Comparison of ENCODE assay signal across 8 cellular contexts in the genomic region with DNA sequence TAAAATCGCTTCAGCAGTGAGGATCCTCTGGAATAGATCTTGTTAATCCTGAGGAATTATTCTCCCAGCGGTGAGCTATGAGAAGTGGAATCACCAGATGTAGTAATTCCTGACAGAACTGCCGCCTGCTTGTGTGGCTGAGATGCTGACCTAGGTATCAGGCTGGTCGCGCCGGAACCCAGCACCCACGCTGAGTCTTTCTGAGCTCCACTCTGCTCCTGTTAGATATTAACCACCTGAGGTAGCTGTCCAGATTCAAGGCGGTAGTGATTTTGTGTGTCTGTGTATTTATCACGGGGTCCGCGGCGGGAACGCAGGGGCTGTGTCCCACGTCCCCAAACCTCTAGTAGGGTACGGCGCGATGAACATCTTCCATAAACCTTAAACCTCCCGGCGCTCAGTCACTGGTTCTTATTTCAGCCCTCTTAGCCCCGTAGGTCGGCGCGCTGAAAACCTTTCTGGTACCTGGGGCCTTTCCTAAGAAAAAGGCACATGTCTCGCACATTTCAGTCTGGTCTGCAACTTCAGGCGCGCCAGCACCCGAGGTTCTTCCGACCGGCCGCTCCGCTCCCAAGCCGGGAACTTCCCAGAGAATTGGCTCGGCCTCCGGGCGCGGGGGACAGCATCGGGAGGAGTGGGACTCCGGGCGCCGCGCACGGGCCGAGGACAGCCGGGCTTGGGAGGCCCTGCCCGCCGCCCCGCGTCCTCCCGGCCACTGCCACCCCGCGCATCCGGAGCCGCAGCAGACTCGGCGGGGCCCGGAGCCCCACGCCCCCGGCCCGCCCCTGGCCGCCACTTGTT. TPM values are rescaled to one million over a fixed set of nuclear protein-coding genes. Genes with fewer than 3 reads are reported as not detected.
DNase-seq lines count a peak whose midpoint lies in the region; ATAC-seq and TF ChIP-seq lines count a peak whose summit lies in the region.

No MANE protein-coding gene starts in this region.

- H3K4me1 ChIP-seq in effector memory CD4-positive, alpha-beta T cell (ENCODE audit: control insufficient read depth, insufficient read depth, low read length, poor library complexity, severe bottlenecking): peaks cover 35% of the 10 kb centered on the region
- H3K4me1 ChIP-seq in muscle layer of duodenum (ENCODE audit: control insufficient read depth in 1 of 2, insufficient read depth in 2 of 2, low read length in 2 of 2): peaks cover 33 to 47% of the 10 kb centered on the region in 2 donors
- H3K4me1 ChIP-seq in aorta (ENCODE audit: control insufficient read depth in 1 of 2, insufficient read depth in 2 of 2, low read length in 2 of 2): no peaks in the 10 kb centered on the region

- no peaks in the 10 kb centered on the region for H3K9me3 ChIP-seq in effector memory CD4-positive, alpha-beta T cell (ENCODE audit: control insufficient read depth, low read length)
- no peaks in the 10 kb centered on the region for H3K9me3 ChIP-seq in muscle layer of duodenum (ENCODE audit: control insufficient read depth in 1 of 2, low read length in 2 of 2)
- H3K9me3 ChIP-seq in aorta (ENCODE audit: control insufficient read depth, low read length): no peaks in the 10 kb centered on the region

- peaks cover 5% of the 10 kb centered on the region for H3K36me3 ChIP-seq in effector memory CD4-positive, alpha-beta T cell (ENCODE audit: control insufficient read depth, insufficient read depth, low read length)
- H3K36me3 ChIP-seq in muscle layer of duodenum (ENCODE audit: control insufficient read depth in 1 of 2, insufficient read depth in 2 of 2, low read length in 2 of 2) (peaks cover 4 to 8% of the 10 kb centered on the region in 2 donors), aorta (ENCODE audit: control insufficient read depth in 1 of 2, insufficient read depth in 2 of 2, low read length in 1 of 2) (no peaks in the 10 kb centered on the region)

- H3K4me3 ChIP-seq in AG09309 (ENCODE audit: control insufficient read depth, low read depth, low read length) (peak overlapping the region; percentile 56), muscle layer of duodenum (ENCODE audit: low read depth in 1 of 2, low read length in 2 of 2) (peak overlapping the region; percentile 64 to 74), aorta (ENCODE audit: low read length in 2 of 2) (peak overlapping the region; percentile 66 to 94)
- peak overlapping the region; percentile 74 for H3K4me3 ChIP-seq in effector memory CD4-positive, alpha-beta T cell (ENCODE audit: insufficient read depth, low read depth, low read length, poor library complexity, severe bottlenecking)

- H3K27ac ChIP-seq in effector memory CD4-positive, alpha-beta T cell (ENCODE audit: insufficient read depth, low read length, poor library complexity, severe bottlenecking): peak overlapping the region; percentile 72
- H3K27ac ChIP-seq in muscle layer of duodenum (ENCODE audit: low read length): peak overlapping the region; percentile 60
- peak overlapping the region in 1 of 2 donors; percentile 11 for H3K27ac ChIP-seq in aorta (ENCODE audit: low read depth in 1 of 2, low read length in 2 of 2)

- intact Hi-C loops in aorta (cut with DNase I): loop anchor here in 1 of 2 donors (5.0 kb wide), 1 partner anchor 42 kb away; the partner anchor contains the start of gene ANKRD39

- TF ChIP-seq CTCF in AG09309 (IDR thresholded peaks at IDR 0.05; ENCODE audit: control insufficient read depth, insufficient read depth, low read depth, low read length, missing control alignments): no peak

- DNase-seq in AG09309 (ENCODE audit: low read depth) (peak; percentile 16), GM03348 (ENCODE audit: low spot score) (peak; percentile 52), aorta (no peak)
- DNase-seq in effector memory CD4-positive, alpha-beta T cell: peak in 1 of 3 donors; percentile 8

- H3K27me3 ChIP-seq in effector memory CD4-positive, alpha-beta T cell (replicated peaks; ENCODE audit: control insufficient read depth, insufficient read depth, low read length, poor library complexity, severe bottlenecking): no peaks in the 10 kb centered on the region
- H3K27me3 ChIP-seq in muscle layer of duodenum (ENCODE audit: low read depth, low read length) (no peaks in the 10 kb centered on the region), aorta (ENCODE audit: control insufficient read depth in 1 of 2, insufficient read depth in 2 of 2, low read length in 1 of 2) (no peaks in the 10 kb centered on the region)

- ATAC-seq in HG03442 (IDR thresholded peaks at IDR 0.05; ENCODE audit: unreplicated experiment) (peak; percentile 2), SK-N-SH treated with all-trans-retinoic acid at 6 μM for 48 hours (peak; percentile 12), aorta (ENCODE audit: low FRiP score) (peak; percentile 0), GM19328 (IDR thresholded peaks at IDR 0.05; ENCODE audit: unreplicated experiment) (no peak)

- WGBS in aorta, 2 donors: 2% methylated on average over 40 to 60 of the region's 60 CpGs

TF ChIP-seq in SK-N-SH treated with all-trans-retinoic acid at 6 μM for 48 hours, 23 proteins besides CTCF, POLR2A, EP300 and RAD21 (continues in another document):
- no peak for TF ChIP-seq ESRRG (CRISPR knock-in tag; IDR thresholded peaks at IDR 0.05)
- TF ChIP-seq GLIS3 (CRISPR knock-in tag; IDR thresholded peaks at IDR 0.05): no peak
- no peak for TF ChIP-seq ZNF8 (CRISPR knock-in tag; IDR thresholded peaks at IDR 0.05)
- TF ChIP-seq CSRNP3 (CRISPR knock-in tag; IDR thresholded peaks at IDR 0.05): no peak
- no peak for TF ChIP-seq ARNTL (CRISPR knock-in tag; IDR thresholded peaks at IDR 0.05; ENCODE audit: borderline replicate concordance, low read depth)
- TF ChIP-seq TOX (CRISPR knock-in tag; IDR thresholded peaks at IDR 0.05; ENCODE audit: borderline replicate concordance): no peak
- no peak for TF ChIP-seq CSDC2 (CRISPR knock-in tag; IDR thresholded peaks at IDR 0.05)
- TF ChIP-seq PATZ1 (CRISPR knock-in tag; IDR thresholded peaks at IDR 0.05; ENCODE audit: borderline replicate concordance): no peak
- no peak for TF ChIP-seq CREB5 (CRISPR knock-in tag; IDR thresholded peaks at IDR 0.05; ENCODE audit: low read depth)
- no peak for TF ChIP-seq TCF4 (CRISPR knock-in tag; IDR thresholded peaks at IDR 0.05; ENCODE audit: borderline replicate concordance)
- no peak for TF ChIP-seq ZNF70 (CRISPR knock-in tag; IDR thresholded peaks at IDR 0.05)
- TF ChIP-seq BACH2 (CRISPR knock-in tag; IDR thresholded peaks at IDR 0.05; ENCODE audit: borderline replicate concordance): no peak

RNA-seq across cellular contexts. Expression of gene CNNM3, which starts 0.5 kb away (rescaled TPM):
- total RNA-seq in aorta: 10 to 100 TPM; 11.1 to 16.8 TPM
- polyA plus RNA-seq in aorta: 10 to 100 TPM in 1 of 2 donors, 1 to 10 TPM in 1; 2.9 to 10.2 TPM

RNA-seq across cellular contexts. Expression of gene ANKRD23, which starts 28.3 kb away (rescaled TPM):
- 1 to 10 TPM; 4.6 to 5.4 TPM for total RNA-seq in aorta
- 1 to 10 TPM in 1 of 2 donors, not detected in 1; 5.3 TPM for polyA plus RNA-seq in aorta

RNA-seq across cellular contexts. Expression of gene ANKRD39, which starts 42.3 kb away (rescaled TPM):
- total RNA-seq in aorta: 10 to 100 TPM in 1 of 2 donors, 1 to 10 TPM in 1; 10.0 to 12.7 TPM
- 10 to 100 TPM; 14.0 to 20.5 TPM for polyA plus RNA-seq in aorta

RNA-seq across cellular contexts. Expression of gene SEMA4C, which starts 54.4 kb away (rescaled TPM):
- 10 to 100 TPM; 49.6 to 55.6 TPM for total RNA-seq in aorta
- polyA plus RNA-seq in aorta: 10 to 100 TPM in 1 of 2 donors, 1 to 10 TPM in 1; 6.1 to 38.8 TPM

RNA-seq across cellular contexts. Expression of gene CNNM4, which starts 54.8 kb away (rescaled TPM):
- total RNA-seq in aorta: 1 to 10 TPM; 7.8 to 8.1 TPM
- polyA plus RNA-seq in aorta: 1 to 10 TPM; 2.3 to 4.2 TPM

Comparison
In these comparisons a context has a peak if more than half of its experiments do, and no peak if none do; other contexts are left out.
1. DNase-seq: peak in AG09309 (single experiment) and GM03348 (single experiment); none in aorta (0 of 2).
2. Peak in every context shown above with its lines, with median percentiles within 50 percentile points of each other: H3K4me3 ChIP-seq.